25 cellular contexts compared by ENCODE assay signal in the genomic region with DNA sequence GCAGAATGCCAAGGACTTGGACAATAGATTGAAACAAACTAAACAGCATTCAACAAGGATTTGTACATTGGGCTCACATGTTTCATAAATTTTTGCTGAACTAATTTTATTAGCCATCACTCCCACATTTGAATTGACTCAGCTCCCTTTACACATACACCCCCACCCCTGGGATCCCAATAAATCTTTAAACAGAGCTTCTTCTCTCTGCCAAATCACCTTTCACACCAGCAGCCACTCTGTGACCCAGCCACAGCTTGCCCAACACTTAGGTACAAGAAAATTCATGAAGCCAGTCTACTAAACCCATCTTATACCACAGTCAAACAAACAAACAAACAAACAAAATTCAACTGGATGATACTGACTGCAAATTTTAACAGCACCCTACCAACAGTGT. TPM values are rescaled to one million over a fixed set of nuclear protein-coding genes. Genes with fewer than 3 reads are reported as not detected.
DNase-seq lines count a peak whose midpoint lies in the region; ATAC-seq and TF ChIP-seq lines count a peak whose summit lies in the region.
"Had no signal": no experiment of that assay in that cellular context is flagged by ENCODE, and none has a peak within 500 bp of the region (broad histone marks: within the 10 kb centered on the region; RNA-seq: fewer than 3 reads in every experiment).

No MANE protein-coding gene starts in this region.

- H3K79me2 ChIP-seq in osteoblast (ENCODE audit: insufficient read depth, low read length), result peaks cover 12% of the 10 kb centered on the region

- ATAC-seq in HG02678 (IDR thresholded peaks at IDR 0.05; ENCODE audit: unreplicated experiment) (no peak), HG03039 (IDR thresholded peaks at IDR 0.05; ENCODE audit: unreplicated experiment) (no peak)
- ATAC-seq: A549; CD8-positive, alpha-beta T cell had no signal

- TF ChIP-seq CTCF in CD14-positive monocyte (IDR thresholded peaks at IDR 0.05) (no peak), HFFc6 (IDR thresholded peaks at IDR 0.05) (no peak), osteoblast (IDR thresholded peaks at IDR 0.05; ENCODE audit: extremely low read depth, low read depth, low read length) (no peak)

- intact Hi-C loops in CD14-positive monocyte (cut with micrococcal nuclease), result no loop called here
- intact Hi-C loops in dendritic cell treated with granulocyte-macrophage colony-stimulating factor and Interleukin-4, amounts not matched to agents 40 ng/mL and 50 ng/mL, for 4 days (cut with micrococcal nuclease), result no loop called here

- H3K4me1 Mint-ChIP-seq in CD14-positive monocyte (peaks cover 54% of the 10 kb centered on the region), HFFc6 (ENCODE audit: low read depth) (peaks cover 24% of the 10 kb centered on the region)
- peaks cover 36% of the 10 kb centered on the region for H3K4me1 Mint-ChIP-seq in dendritic cell treated with granulocyte-macrophage colony-stimulating factor and Interleukin-4, amounts not matched to agents 40 ng/mL and 50 ng/mL, for 4 days (ENCODE audit: low read depth)

- peak overlapping the region; percentile 41 for H3K27ac ChIP-seq in osteoblast (ENCODE audit: low read depth, low read length)
- H3K27ac ChIP-seq: A549, KMS-11, Peyer's patch, SK-N-MC had no signal

- DNase-seq in CD14-positive monocyte (ENCODE audit: low spot score) (no peak), HFFc6 (no peak), osteoblast (ENCODE audit: insufficient read length, low spot score, missing footprints) (no peak), NCI-H774 (lab: John Stamatoyannopoulos, UW) (no peak)
- DNase-seq: C1 segment of cervical spinal cord; Caco-2; CD8-positive, alpha-beta T cell; GOT3; MM.1S; NCI-H1092; NCI-H1417 treated with DMSO at 0.1 percent for 48 hours; NCI-H1694 treated with DMSO at 0.1 percent for 48 hours; NCI-H2081; NCI-H2227 treated with DMSO at 0.1 percent for 48 hours; NCI-H526 treated with DMSO at 0.1 percent for 48 hours; Peyer's patch; SIG-M5 had no signal

- H3K4me3 ChIP-seq in osteoblast (ENCODE audit: insufficient read depth, low read length), result no peak overlapping the region
- H3K4me3 ChIP-seq: A549, HAP-1, Peyer's patch, SK-N-MC had no signal

- H3K27ac Mint-ChIP-seq in CD14-positive monocyte (peak overlapping the region; percentile 72 to 93 (median 81)), HFFc6 (peak overlapping the region; percentile 86)
- H3K27ac Mint-ChIP-seq in dendritic cell treated with granulocyte-macrophage colony-stimulating factor and Interleukin-4, amounts not matched to agents 40 ng/mL and 50 ng/mL, for 4 days, result peak overlapping the region; percentile 37

- no peak overlapping the region for H2AFZ ChIP-seq in osteoblast (ENCODE audit: low read length)

- H3K9me3 Mint-ChIP-seq in CD14-positive monocyte, result peaks cover 0 to 2% (median 0%) of the 10 kb centered on the region in 7 donors
- no peaks in the 10 kb centered on the region for H3K9me3 Mint-ChIP-seq in HFFc6
- H3K9me3 Mint-ChIP-seq in dendritic cell treated with granulocyte-macrophage colony-stimulating factor and Interleukin-4, amounts not matched to agents 40 ng/mL and 50 ng/mL, for 4 days, result no peaks in the 10 kb centered on the region
- H3K9me3 Mint-ChIP-seq: CD8-positive, alpha-beta T cell had no signal

- H3K36me3 ChIP-seq in osteoblast (ENCODE audit: insufficient read depth, low read length), result no peaks in the 10 kb centered on the region
- H3K36me3 ChIP-seq: HAP-1, Peyer's patch had no signal

- H4K20me1 ChIP-seq in osteoblast (ENCODE audit: insufficient read depth, low read length), result no peaks in the 10 kb centered on the region

- H3K36me3 Mint-ChIP-seq in CD14-positive monocyte (peaks cover 0 to 5% of the 10 kb centered on the region in 2 donors), HFFc6 (ENCODE audit: low read depth) (no peaks in the 10 kb centered on the region)
- H3K36me3 Mint-ChIP-seq in dendritic cell treated with granulocyte-macrophage colony-stimulating factor and Interleukin-4, amounts not matched to agents 40 ng/mL and 50 ng/mL, for 4 days (ENCODE audit: low read depth), result peaks cover 6% of the 10 kb centered on the region

- no peaks in the 10 kb centered on the region for H3K27me3 ChIP-seq in osteoblast (ENCODE audit: insufficient read depth, low read length)
- H3K27me3 ChIP-seq: Peyer's patch had no signal

- H3K4me1 ChIP-seq in osteoblast (ENCODE audit: insufficient read depth, low read length), result peaks cover 8% of the 10 kb centered on the region
- H3K4me1 ChIP-seq: A549, Caco-2, HAP-1, Peyer's patch had no signal

- H3K4me3 Mint-ChIP-seq in CD14-positive monocyte (peak overlapping the region in 1 of 2 donors; percentile 39), HFFc6 (peak overlapping the region; percentile 59; the same call in 1 of the 2 replicates)
- no peak overlapping the region for H3K4me3 Mint-ChIP-seq in dendritic cell treated with granulocyte-macrophage colony-stimulating factor and Interleukin-4, amounts not matched to agents 40 ng/mL and 50 ng/mL, for 4 days
- H3K4me3 Mint-ChIP-seq: CD8-positive, alpha-beta T cell; IgD-negative memory B cell had no signal

- peaks cover 0 to 11% (median 0%) of the 10 kb centered on the region in 3 donors for H3K27me3 Mint-ChIP-seq in CD14-positive monocyte (ENCODE audit: low read depth in 3 of 3)
- no peaks in the 10 kb centered on the region for H3K27me3 Mint-ChIP-seq in HFFc6 (ENCODE audit: insufficient read depth)
- H3K27me3 Mint-ChIP-seq in dendritic cell treated with granulocyte-macrophage colony-stimulating factor and Interleukin-4, amounts not matched to agents 40 ng/mL and 50 ng/mL, for 4 days, result no peaks in the 10 kb centered on the region
- H3K27me3 Mint-ChIP-seq: IgD-negative memory B cell had no signal

- no peaks in the 10 kb centered on the region for H3K9me3 ChIP-seq in osteoblast (ENCODE audit: low read depth, low read length)
- H3K9me3 ChIP-seq: A549, Caco-2, HAP-1, Peyer's patch had no signal

- H3K4me2 ChIP-seq in osteoblast (ENCODE audit: insufficient read depth, low read length), result peak overlapping the region; percentile 30
- H3K4me2 ChIP-seq: A549, KMS-11 had no signal

RNA-seq across cellular contexts. Expression of gene PHKA2, which starts 21.6 kb away (rescaled TPM):
- polyA plus RNA-seq in CD14-positive monocyte, result 1 to 10 TPM; 8.7 to 9.1 TPM
- total RNA-seq in HFFc6 (2021; fragmentation: NEBNext Ultra II Directional; extraction: Animal tissue kit (Norgen Biotek cat#: 25700)), result 10 to 100 TPM; 12.2 to 18.2 (median 16.9) TPM
- 10.9 and 13.8 TPM in 2 replicates for total RNA-seq in osteoblast
